Comparison of ENCODE assay signal across 10 cellular contexts in the genomic region with DNA sequence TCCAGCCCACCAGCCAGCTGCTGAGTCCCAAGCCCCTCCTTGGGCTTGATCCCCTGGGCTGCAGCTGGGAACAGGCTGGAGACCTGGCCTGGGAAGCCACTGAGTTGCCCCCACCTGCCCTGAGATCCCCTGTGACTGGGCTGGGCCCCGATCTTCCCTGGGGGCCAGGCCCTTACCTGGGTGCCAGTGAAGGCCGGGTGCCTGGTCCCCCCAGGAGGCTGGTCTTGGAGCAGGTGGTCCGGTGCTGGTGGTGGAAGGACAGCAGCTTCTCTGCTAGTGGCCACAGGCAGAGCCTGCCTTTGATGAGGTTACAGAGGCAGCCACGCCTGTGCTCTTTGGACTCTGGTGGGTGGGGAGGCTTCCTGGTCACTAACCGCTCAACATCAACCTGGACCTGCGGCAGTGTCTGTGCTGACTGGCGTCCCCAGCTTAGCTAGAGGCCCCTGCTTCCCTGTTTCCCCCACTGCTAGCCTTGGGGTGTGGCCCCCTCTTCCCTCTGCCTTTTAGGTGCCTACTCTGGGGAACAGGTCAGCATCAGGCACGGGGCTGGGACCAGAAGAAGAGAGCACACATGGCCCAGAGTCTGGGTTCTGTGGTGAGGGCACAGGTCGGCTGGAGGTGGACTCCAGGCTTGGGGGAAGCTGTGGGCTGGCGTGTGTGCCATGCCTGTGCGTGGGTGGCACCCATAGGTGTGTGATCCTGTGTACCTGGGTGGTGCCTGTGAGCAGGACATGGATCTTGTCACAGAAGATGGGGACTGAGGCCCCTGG. TPM values are rescaled to one million over a fixed set of nuclear protein-coding genes. Genes with fewer than 3 reads are reported as not detected.
DNase-seq lines count a peak whose midpoint lies in the region; ATAC-seq and TF ChIP-seq lines count a peak whose summit lies in the region.
"Had no signal": no experiment of that assay in that cellular context is flagged by ENCODE, and none has a peak within 500 bp of the region (broad histone marks: within the 10 kb centered on the region; RNA-seq: fewer than 3 reads in every experiment).

A gene with protein sequence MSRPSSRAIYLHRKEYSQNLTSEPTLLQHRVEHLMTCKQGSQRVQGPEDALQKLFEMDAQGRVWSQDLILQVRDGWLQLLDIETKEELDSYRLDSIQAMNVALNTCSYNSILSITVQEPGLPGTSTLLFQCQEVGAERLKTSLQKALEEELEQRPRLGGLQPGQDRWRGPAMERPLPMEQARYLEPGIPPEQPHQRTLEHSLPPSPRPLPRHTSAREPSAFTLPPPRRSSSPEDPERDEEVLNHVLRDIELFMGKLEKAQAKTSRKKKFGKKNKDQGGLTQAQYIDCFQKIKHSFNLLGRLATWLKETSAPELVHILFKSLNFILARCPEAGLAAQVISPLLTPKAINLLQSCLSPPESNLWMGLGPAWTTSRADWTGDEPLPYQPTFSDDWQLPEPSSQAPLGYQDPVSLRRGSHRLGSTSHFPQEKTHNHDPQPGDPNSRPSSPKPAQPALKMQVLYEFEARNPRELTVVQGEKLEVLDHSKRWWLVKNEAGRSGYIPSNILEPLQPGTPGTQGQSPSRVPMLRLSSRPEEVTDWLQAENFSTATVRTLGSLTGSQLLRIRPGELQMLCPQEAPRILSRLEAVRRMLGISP (minus strand): TSS at position 278 of the 770 bp plus-strand sequence. CDS start 2,174 bp downstream, outside the sequence.

- intact Hi-C loops in sigmoid colon (cut with DNase I), result no loop called here

- DNase-seq in HFFc6 (no peak), WERI-Rb-1 (peak; percentile 4), left lobe of liver (ENCODE audit: low spot score) (peak; percentile 44), sigmoid colon (peak; percentile 60), NCI-H2227 (lab: John Stamatoyannopoulos, UW; ENCODE audit: unreplicated experiment) (no peak)
- DNase-seq: NCI-H2107 had no signal

- H3K9me3 Mint-ChIP-seq in HFFc6, result no peaks in the 10 kb centered on the region

- H3K27ac ChIP-seq in WERI-Rb-1 (no peak within 1 kb of the TSS), sigmoid colon (peak within 1 kb of the TSS in 1 of 4 donors; percentile 35)
- H3K27ac ChIP-seq: epithelial cell of prostate, RWPE1 had no signal

- H3K4me3 ChIP-seq in WERI-Rb-1 (ENCODE audit: low read depth, low read length), result no peak within 1 kb of the TSS
- peak within 1 kb of the TSS in 1 of 4 donors; percentile 24 for H3K4me3 ChIP-seq in sigmoid colon

- H3K4me1 ChIP-seq in sigmoid colon, result peaks cover 0 to 23% (median 12%) of the 10 kb centered on the region in 4 donors

- ATAC-seq in left lobe of liver (peak; percentile 75), GM19328 (IDR thresholded peaks at IDR 0.05; ENCODE audit: unreplicated experiment) (no peak), HG02970 (IDR thresholded peaks at IDR 0.05; ENCODE audit: low FRiP score, unreplicated experiment) (no peak)

- no peaks in the 10 kb centered on the region for H3K36me3 Mint-ChIP-seq in HFFc6 (ENCODE audit: low read depth)

- H3K27me3 Mint-ChIP-seq in HFFc6 (ENCODE audit: insufficient read depth), result peaks cover 1% of the 10 kb centered on the region

- no peaks in the 10 kb centered on the region for H3K27me3 ChIP-seq in WERI-Rb-1 (ENCODE audit: insufficient read depth, low read depth, severe bottlenecking)
- no peaks in the 10 kb centered on the region for H3K27me3 ChIP-seq in sigmoid colon

- H3K4me3 Mint-ChIP-seq in HFFc6, result no peak within 1 kb of the TSS

- H3K27ac Mint-ChIP-seq in HFFc6, result peak within 1 kb of the TSS; percentile 70

- TF ChIP-seq EP300 in sigmoid colon (IDR thresholded peaks at IDR 0.05), result no peak

- H3K36me3 ChIP-seq in WERI-Rb-1, result no peaks in the 10 kb centered on the region
- H3K36me3 ChIP-seq in sigmoid colon, result no peaks in the 10 kb centered on the region

- WGBS in sigmoid colon, 2 donors, result 16 to 67% methylated on average over 11 of the region's 11 CpGs

- TF ChIP-seq POLR2A in sigmoid colon (IDR thresholded peaks at IDR 0.05), result peak in 1 of 2 donors; percentile 86

- H3K9me3 ChIP-seq in WERI-Rb-1 (ENCODE audit: severe bottlenecking), result no peaks in the 10 kb centered on the region
- H3K9me3 ChIP-seq in sigmoid colon, result no peaks in the 10 kb centered on the region

- TF ChIP-seq CTCF in HFFc6 (IDR thresholded peaks at IDR 0.05) (no peak), WERI-Rb-1 (IDR thresholded peaks at IDR 0.05; ENCODE audit: low read depth, low read length) (no peak), sigmoid colon (IDR thresholded peaks at IDR 0.05) (no peak)

- peaks cover 8% of the 10 kb centered on the region for H3K4me1 Mint-ChIP-seq in HFFc6 (ENCODE audit: low read depth)

RNA-seq across cellular contexts. Expression of the gene that starts here (rescaled TPM):
- not detected for total RNA-seq in HFFc6 (2021; fragmentation: NEBNext Ultra II Directional; extraction: Animal tissue kit (Norgen Biotek cat#: 25700))
- 0.15 TPM for total RNA-seq in left lobe of liver
- total RNA-seq in sigmoid colon, result 1 to 10 TPM in 2 of 4 donors, not detected in 2; 1.1 to 1.4 TPM
- 100 to 1,000 TPM in 1 of 3 donors, 10 to 100 TPM in 2; 81.7 to 212 (median 84.4) TPM for polyA plus RNA-seq in sigmoid colon

Comparison
In these comparisons a context has a peak if more than half of its experiments do, and no peak if none do; other contexts are left out.
1. Peak in DNase-seq and ATAC-seq in left lobe of liver; RNA of the gene not detected or under 1 TPM.
2. DNase-seq: peak in WERI-Rb-1 (single experiment) and sigmoid colon (single experiment); none in HFFc6 (single experiment) and NCI-H2227 (single experiment).